ENCODE assay signal across 1 cellular context in genomic region chr10:104274762-104275721, GRCh38.
A peak's percentile ranks its signal among the peaks of the same experiment; 100 is the strongest.
TF ChIP-seq lines count a peak whose summit lies in the region.

No MANE protein-coding gene starts in this region.

TF ChIP-seq in GM23338, 12 proteins besides CTCF, POLR2A, EP300 and RAD21:
- 0 out of 2 replicates have a peak, but pooled peaks have one; percentile 11 for TF ChIP-seq ZNF462 (CRISPR knock-in tag; IDR thresholded peaks at IDR 0.05)
- TF ChIP-seq REST (IDR thresholded peaks at IDR 0.05; ENCODE audit: unreplicated experiment) = no peak
- TF ChIP-seq ZNF114 (CRISPR knock-in tag; IDR thresholded peaks at IDR 0.05) = no peak
- TF ChIP-seq STAT1 (IDR thresholded peaks at IDR 0.05; ENCODE audit: unreplicated experiment) = no peak
- TF ChIP-seq EZH2 (IDR thresholded peaks at IDR 0.05; ENCODE audit: low read depth, unreplicated experiment) = no peak
- peak; percentile 55; the same call in 1 of the 2 replicates for TF ChIP-seq POLR2AphosphoS5 (IDR thresholded peaks at IDR 0.05; ENCODE audit: low read depth)
- no peak for TF ChIP-seq JUNB (IDR thresholded peaks at IDR 0.05; ENCODE audit: unreplicated experiment)
- no peak for TF ChIP-seq ETS1 (IDR thresholded peaks at IDR 0.05)
- TF ChIP-seq CREB1 (CRISPR knock-in tag; IDR thresholded peaks at IDR 0.05; ENCODE audit: low read depth) = no peak
